ENCODE assay signal across 28 cellular contexts in genomic region chr13:60386250-60386649, GRCh38.
"Had no signal": no experiment of that assay in that cellular context is flagged by ENCODE, and none has a peak within 500 bp of the region (broad histone marks: within the 10 kb centered on the region; RNA-seq: fewer than 3 reads in every experiment).

No MANE protein-coding gene starts in this region.

- H3K36me3 ChIP-seq: stomach, suprapubic skin, thoracic aorta, thyroid gland, tibial artery, tibial nerve, transverse colon, upper lobe of left lung, upper lobe of right lung, uterus, vagina had no signal

- H3K4me1 Mint-ChIP-seq: stimulated activated effector memory CD8-positive, alpha-beta T cell treated with anti-CD3 and anti-CD28 coated beads, Interleukin-12 subunit alpha, Interleukin-12 subunit beta, amount 100 ng/mL, for 72 hours; stimulated activated memory B cell treated with anti-CD40 and anti-IgM and Interleukin-4, amounts not matched to agents 10 μg/mL and 1 μg/mL and 100 μg/mL, for 72 hours; stimulated activated naive B cell treated with anti-CD40 and anti-IgM and Interleukin-4, amounts not matched to agents 10 μg/mL and 1 μg/mL and 100 μg/mL, for 72 hours; stimulated activated naive CD8-positive, alpha-beta T cell treated with anti-CD3 and anti-CD28 coated beads, Interleukin-15, amount 100 ng/mL, for 72 hours had no signal

- H3K27me3 Mint-ChIP-seq: stimulated activated memory B cell treated with anti-CD40 and anti-IgM and Interleukin-4, amounts not matched to agents 10 μg/mL and 1 μg/mL and 100 μg/mL, for 72 hours; type B pancreatic cell had no signal

- H3K27ac Mint-ChIP-seq: stimulated activated effector memory CD8-positive, alpha-beta T cell treated with anti-CD3 and anti-CD28 coated beads, Interleukin-12 subunit alpha, Interleukin-12 subunit beta, amount 100 ng/mL, for 72 hours; stimulated activated memory B cell treated with anti-CD40 and anti-IgM and Interleukin-4, amounts not matched to agents 10 μg/mL and 1 μg/mL and 100 μg/mL, for 72 hours; stimulated activated naive B cell treated with anti-CD40 and anti-IgM and Interleukin-4, amounts not matched to agents 10 μg/mL and 1 μg/mL and 100 μg/mL, for 72 hours; stimulated activated naive CD8-positive, alpha-beta T cell treated with anti-CD3 and anti-CD28 coated beads, Interleukin-15, amount 100 ng/mL, for 72 hours; stimulated activated naive CD8-positive, alpha-beta T cell treated with anti-CD3 and anti-CD28 coated beads, Interleukin-15, Interleukin-2, amounts not matched to agents 100 ng/mL and 50 ng/mL, for 24 hours; type B pancreatic cell had no signal

- H3K27me3 ChIP-seq: stomach, suprapubic skin, testis, thyroid gland, tibial artery, tibial nerve, transverse colon, upper lobe of left lung, upper lobe of right lung, uterus, vagina had no signal

- DNase-seq: stimulated activated CD4-positive, alpha-beta T cell treated with anti-CD3 and anti-CD28 coated beads, Interleukin-2, amount 100 ng/mL, for 48 hours; stimulated activated CD4-positive, alpha-beta T cell treated with anti-CD3 and anti-CD28 coated beads, Interleukin-4, amount 100 ng/mL, for 1 hour; stimulated activated CD4-positive, alpha-beta T cell treated with anti-CD3 and anti-CD28 coated beads, Interleukin-4, amount 100 ng/mL, for 24 hours; stimulated activated CD4-positive, alpha-beta T cell treated with anti-CD3 and anti-CD28 coated beads, Interleukin-4, amount 100 ng/mL, for 4 hours; stimulated activated CD8-positive, alpha-beta memory T cell treated with anti-CD3 and anti-CD28 coated beads, Interleukin-4, amount 100 ng/mL, for 48 hours; stimulated activated naive B cell treated with anti-CD40 and anti-IgM and Interleukin-4, amounts not matched to agents 10 μg/mL and 1 μg/mL and 100 μg/mL, for 72 hours; stimulated activated naive CD4-positive, alpha-beta T cell; stimulated activated naive CD4-positive, alpha-beta T cell treated with Interleukin-2 at 50 U/mL for 16 hours; stimulated activated naive CD8-positive, alpha-beta T cell treated with anti-CD3 and anti-CD28 coated beads, Interleukin-15, amount 100 ng/mL, for 72 hours; stimulated activated naive CD8-positive, alpha-beta T cell treated with anti-CD3 and anti-CD28 coated beads, Interleukin-15, Interleukin-2, amounts not matched to agents 100 U/mL and 50 U/mL, for 24 hours; stomach; substantia nigra; testis; thyroid gland; tibial artery; transverse colon; trophoblast cell; upper lobe of left lung; upper lobe of right lung; uterus had no signal

- H3K4me1 ChIP-seq: stomach, suprapubic skin, testis, thyroid gland, tibial artery, tibial nerve, transverse colon, upper lobe of left lung, upper lobe of right lung, uterus, vagina had no signal

- H3K4me3 Mint-ChIP-seq: stimulated activated effector memory CD8-positive, alpha-beta T cell treated with anti-CD3 and anti-CD28 coated beads, Interleukin-12 subunit alpha, Interleukin-12 subunit beta, amount 100 ng/mL, for 72 hours; stimulated activated memory B cell treated with anti-CD40 and anti-IgM and Interleukin-4, amounts not matched to agents 10 μg/mL and 1 μg/mL and 100 μg/mL, for 72 hours; stimulated activated naive B cell treated with anti-CD40 and anti-IgM and Interleukin-4, amounts not matched to agents 10 μg/mL and 1 μg/mL and 100 μg/mL, for 72 hours; stimulated activated naive CD8-positive, alpha-beta T cell treated with anti-CD3 and anti-CD28 coated beads, Interleukin-15, amount 100 ng/mL, for 72 hours; stimulated activated naive CD8-positive, alpha-beta T cell treated with anti-CD3 and anti-CD28 coated beads, Interleukin-15, Interleukin-2, amounts not matched to agents 100 ng/mL and 50 ng/mL, for 24 hours; type B pancreatic cell had no signal

- H3K36me3 Mint-ChIP-seq: stimulated activated effector memory CD8-positive, alpha-beta T cell treated with anti-CD3 and anti-CD28 coated beads, Interleukin-12 subunit alpha, Interleukin-12 subunit beta, amount 100 ng/mL, for 72 hours; stimulated activated memory B cell treated with anti-CD40 and anti-IgM and Interleukin-4, amounts not matched to agents 10 μg/mL and 1 μg/mL and 100 μg/mL, for 72 hours; stimulated activated naive B cell treated with anti-CD40 and anti-IgM and Interleukin-4, amounts not matched to agents 10 μg/mL and 1 μg/mL and 100 μg/mL, for 72 hours; type B pancreatic cell had no signal

- H3K9me3 Mint-ChIP-seq: stimulated activated effector memory CD8-positive, alpha-beta T cell treated with anti-CD3 and anti-CD28 coated beads, Interleukin-12 subunit alpha, Interleukin-12 subunit beta, amount 100 ng/mL, for 72 hours; stimulated activated memory B cell treated with anti-CD40 and anti-IgM and Interleukin-4, amounts not matched to agents 10 μg/mL and 1 μg/mL and 100 μg/mL, for 72 hours; stimulated activated naive B cell treated with anti-CD40 and anti-IgM and Interleukin-4, amounts not matched to agents 10 μg/mL and 1 μg/mL and 100 μg/mL, for 72 hours; stimulated activated naive CD8-positive, alpha-beta T cell treated with anti-CD3 and anti-CD28 coated beads, Interleukin-15, amount 100 ng/mL, for 72 hours; stimulated activated naive CD8-positive, alpha-beta T cell treated with anti-CD3 and anti-CD28 coated beads, Interleukin-15, Interleukin-2, amounts not matched to agents 100 ng/mL and 50 ng/mL, for 24 hours; type B pancreatic cell had no signal

- H3K4me3 ChIP-seq: stomach, suprapubic skin, testis, thoracic aorta, thyroid gland, tibial artery, tibial nerve, transverse colon, upper lobe of left lung, upper lobe of right lung, uterus, vagina had no signal

- H3K9me3 ChIP-seq: stomach, suprapubic skin, testis, thoracic aorta, thyroid gland, tibial artery, tibial nerve, transverse colon, upper lobe of left lung, upper lobe of right lung, uterus, vagina had no signal

- H3K27ac ChIP-seq: stomach, suprapubic skin, testis, thoracic aorta, thyroid gland, tibial artery, tibial nerve, transverse colon, upper lobe of left lung, upper lobe of right lung, uterus, vagina had no signal

- ATAC-seq: stimulated activated effector memory CD8-positive, alpha-beta T cell treated with anti-CD3 and anti-CD28 coated beads, Interleukin-12 subunit alpha, Interleukin-12 subunit beta, amount 100 ng/mL, for 72 hours; stimulated activated memory B cell treated with anti-CD40 and anti-IgM and Interleukin-4, amounts not matched to agents 10 μg/mL and 1 μg/mL and 100 μg/mL, for 72 hours; stimulated activated naive B cell treated with anti-CD40 and anti-IgM and Interleukin-4, amounts not matched to agents 10 μg/mL and 1 μg/mL and 100 μg/mL, for 72 hours; stimulated activated naive CD8-positive, alpha-beta T cell treated with anti-CD3 and anti-CD28 coated beads, Interleukin-15, amount 100 ng/mL, for 72 hours; stimulated activated naive CD8-positive, alpha-beta T cell treated with anti-CD3 and anti-CD28 coated beads, Interleukin-15, Interleukin-2, amounts not matched to agents 100 U/mL and 50 U/mL, for 24 hours; upper lobe of right lung had no signal
